8 cellular contexts compared by ENCODE assay signal in genomic region chr2:8408560-8409460, GRCh38.
A peak's percentile ranks its signal among the peaks of the same experiment; 100 is the strongest.
DNase-seq lines count a peak whose midpoint lies in the region; ATAC-seq and TF ChIP-seq lines count a peak whose summit lies in the region.

No MANE protein-coding gene starts in this region.

- no peak overlapping the region for H3K4me3 ChIP-seq in mammary epithelial cell (replicated peaks in 1 of 3; ENCODE audit: insufficient read depth in 1 of 3, low read depth in 2 of 3, low read length in 3 of 3)

- H3K9ac ChIP-seq in mammary epithelial cell (ENCODE audit: insufficient read depth, low read length): no peak overlapping the region

- no TSS peak for BruUV-seq in mammary epithelial cell (replicated peaks; lab: Mats Ljungman, UMichigan)

- no peak overlapping the region for H2AFZ ChIP-seq in mammary epithelial cell (ENCODE audit: low read depth, low read length)

- H3K4me1 ChIP-seq in mammary epithelial cell (ENCODE audit: insufficient read depth, low read length): no peaks in the 10 kb centered on the region

- H3K79me2 ChIP-seq in mammary epithelial cell (ENCODE audit: insufficient read depth, low read length): no peaks in the 10 kb centered on the region

- peak; percentile 86 for DNase-seq in activated CD4-positive, alpha-beta T cell treated with anti-CD3 and anti-CD28 coated beads for 48 hours
- DNase-seq in stimulated activated CD4-positive, alpha-beta T cell treated with anti-CD3 and anti-CD28 coated beads, Interleukin-15, amount 100 ng/mL, for 48 hours (ENCODE audit: low read depth in 2 of 2): peak; percentile 71 to 81
- no peak for DNase-seq in mammary epithelial cell
- no peak for DNase-seq in cerebellum (ENCODE audit: low spot score)
- no peak for DNase-seq in GF-D8 (lab: John Stamatoyannopoulos, UW)
- no peak for DNase-seq in GOT3 (lab: John Stamatoyannopoulos, UW)

- H3K27ac ChIP-seq in mammary epithelial cell (ENCODE audit: insufficient read depth, low read depth, low read length): no peak overlapping the region

- dilution Hi-C loops in mammary epithelial cell (cut with HindIII; ENCODE audit: low sequenced_read_pairs): no loop called here

- H3K36me3 ChIP-seq in mammary epithelial cell (ENCODE audit: insufficient read depth, low read length): no peaks in the 10 kb centered on the region

- in situ Hi-C loops in mammary epithelial cell (cut with MboI; ENCODE audit: low sequenced_read_pairs in 2 of 2): no loop called here

- TF ChIP-seq CTCF in mammary epithelial cell (conservative IDR thresholded peaks at IDR 0.05 in 1 of 2, IDR thresholded peaks at IDR 0.05 in 1 of 2; ENCODE audit: extremely low read depth in 1 of 2, insufficient read depth in 1 of 2, low read depth in 1 of 2, low read length in 2 of 2): no peak

- no peaks in the 10 kb centered on the region for H4K20me1 ChIP-seq in mammary epithelial cell (ENCODE audit: insufficient read depth, low read length)

- peaks cover 8% of the 10 kb centered on the region for H3K9me3 ChIP-seq in mammary epithelial cell (replicated peaks; ENCODE audit: insufficient read depth, low read length)

- 45% methylated on average over 8 of the region's 8 CpGs for WGBS in mammary epithelial cell (ENCODE audit: low coverage, missing lambda C conversion rate)

- no peak overlapping the region for H3K4me2 ChIP-seq in mammary epithelial cell (ENCODE audit: insufficient read depth, low read depth, low read length)

- no peaks in the 10 kb centered on the region for H3K27me3 ChIP-seq in mammary epithelial cell (ENCODE audit: insufficient read depth, low read length)

- intact Hi-C loops in mammary epithelial cell (cut with micrococcal nuclease): no loop called here

- CTCF ChIA-PET in mammary epithelial cell (lab: Charles Lee; ENCODE audit: low non-redundant PET): no interaction called here

- ATAC-seq in GM18907 (IDR thresholded peaks at IDR 0.05; ENCODE audit: unreplicated experiment) (peak; percentile 92), HG02970 (IDR thresholded peaks at IDR 0.05; ENCODE audit: low FRiP score, unreplicated experiment) (peak; percentile 86)

Comparison
In these comparisons a context has a peak if more than half of its experiments do, and no peak if none do; other contexts are left out.
1. DNase-seq: peak in activated CD4-positive, alpha-beta T cell treated with anti-CD3 and anti-CD28 coated beads for 48 hours (single experiment) and stimulated activated CD4-positive, alpha-beta T cell treated with anti-CD3 and anti-CD28 coated beads, Interleukin-15, amount 100 ng/mL, for 48 hours (2 of 2); none in mammary epithelial cell (single experiment), cerebellum (single experiment), GF-D8 (single experiment) and GOT3 (single experiment).